ENCODE assay signal across 14 cellular contexts in the genomic region with DNA sequence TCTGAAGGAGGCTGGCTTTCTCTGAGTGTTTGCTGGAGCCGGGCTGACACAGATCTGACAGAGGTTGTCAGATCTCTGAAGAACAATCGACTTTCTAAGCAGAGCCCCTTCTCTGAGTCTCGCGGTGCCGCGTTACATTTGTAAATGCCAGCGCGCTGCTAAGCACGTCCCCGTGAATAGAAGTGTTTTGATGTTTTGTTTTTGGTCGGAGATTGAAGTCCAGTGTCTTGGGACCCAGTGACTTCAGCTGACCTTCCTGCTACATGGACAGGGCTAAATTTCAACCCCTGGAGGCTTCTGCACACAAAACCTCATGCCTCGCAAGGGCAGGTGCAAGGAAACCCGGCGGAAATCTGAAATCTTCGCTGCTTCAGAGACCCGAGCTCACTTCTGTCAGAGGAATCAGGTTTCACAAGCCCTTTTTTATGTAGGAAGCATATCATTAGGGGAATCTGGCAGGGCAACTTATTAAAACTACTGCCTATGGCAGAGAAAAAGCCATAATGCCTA. TPM values are rescaled to one million over a fixed set of nuclear protein-coding genes. Genes with fewer than 3 reads are reported as not detected.
DNase-seq lines count a peak whose midpoint lies in the region; ATAC-seq, FAIRE-seq and TF ChIP-seq lines count a peak whose summit lies in the region.
"Had no signal": no experiment of that assay in that cellular context is flagged by ENCODE, and none has a peak within 500 bp of the region (broad histone marks: within the 10 kb centered on the region; RNA-seq: fewer than 3 reads in every experiment).

No MANE protein-coding gene starts in this region.

- H3K27ac Mint-ChIP-seq in naive thymus-derived CD8-positive, alpha-beta T cell = no peak overlapping the region

- H3K36me3 ChIP-seq in ACC112 (ENCODE audit: insufficient read depth, low read length) = no peaks in the 10 kb centered on the region
- no peaks in the 10 kb centered on the region for H3K36me3 ChIP-seq in HAP-1 (replicated peaks)
- no peaks in the 10 kb centered on the region for H3K36me3 ChIP-seq in small intestine (ENCODE audit: control insufficient read depth in 2 of 2, insufficient read depth in 2 of 2, low read length in 2 of 2)
- H3K36me3 ChIP-seq: esophagus squamous epithelium had no signal

- H3K4me3 Mint-ChIP-seq in naive thymus-derived CD8-positive, alpha-beta T cell = peak overlapping the region in 9 of 10 donors; percentile 4 to 74 (median 52)

- H3K4me3 ChIP-seq in ACC112 (ENCODE audit: low read depth, low read length) (peak overlapping the region; percentile 54), HAP-1 (peak overlapping the region; percentile 12), small intestine (ENCODE audit: low read depth in 1 of 2, low read length in 2 of 2) (no peak overlapping the region)

- no peak for TF ChIP-seq CTCF in D721Med (IDR thresholded peaks at IDR 0.05; ENCODE audit: insufficient read depth, missing control alignments)

- H3K27ac ChIP-seq in ACC112 (ENCODE audit: low read depth, low read length) (no peak overlapping the region), small intestine (ENCODE audit: low read depth in 1 of 2, low read length in 1 of 2) (no peak overlapping the region)
- H3K27ac ChIP-seq: esophagus squamous epithelium had no signal

- POLR2A ChIA-PET in naive thymus-derived CD8-positive, alpha-beta T cell (lab: Charles Lee) = no interaction called here

- peaks cover 0 to 7% (median 3%) of the 10 kb centered on the region in 4 donors for H3K4me1 Mint-ChIP-seq in naive thymus-derived CD8-positive, alpha-beta T cell

- DNase-seq in HAP-1 (ENCODE audit: low spot score in 2 of 2) = peak; percentile 40 to 55
- DNase-seq in NCI-H748 treated with DMSO at 0.1 percent for 48 hours (lab: John Stamatoyannopoulos, UW) = peak; percentile 26
- DNase-seq in naive thymus-derived CD8-positive, alpha-beta T cell = peak in 1 of 10 donors; percentile 9
- no peak for DNase-seq in D721Med (ENCODE audit: insufficient read length, low spot score)
- DNase-seq in T-helper 2 cell = no peak
- DNase-seq in small intestine = no peak
- no peak for DNase-seq in GF-D8 (lab: John Stamatoyannopoulos, UW)
- DNase-seq: activated T-cell treated with anti-CD3 and anti-CD28 coated beads, Interleukin-2, amount 50 U/mL, for 48 hours; esophagus squamous epithelium; islet precursor cell had no signal

- 10 to 12% (median 10%) methylated on average over 16 of the region's 16 CpGs for whole genome bisulfite sequencing in small intestine, 3 donors

- H3K9me3 ChIP-seq in HAP-1 (no peaks in the 10 kb centered on the region), small intestine (ENCODE audit: control insufficient read depth, low read depth) (no peaks in the 10 kb centered on the region)
- H3K9me3 ChIP-seq: esophagus squamous epithelium had no signal

- peaks cover 0 to 5% (median 0%) of the 10 kb centered on the region in 9 donors for H3K9me3 Mint-ChIP-seq in naive thymus-derived CD8-positive, alpha-beta T cell

- H3K36me3 Mint-ChIP-seq in naive thymus-derived CD8-positive, alpha-beta T cell = no peaks in the 10 kb centered on the region

- H3K4me1 ChIP-seq in ACC112 (ENCODE audit: control insufficient read depth, insufficient read depth, low read length, unreplicated experiment) (peaks cover 3% of the 10 kb centered on the region), HAP-1 (peaks cover 3% of the 10 kb centered on the region; the same call in 1 of the 2 replicates), small intestine (ENCODE audit: control insufficient read depth in 2 of 2, insufficient read depth in 1 of 2, low read depth in 1 of 2, low read length in 1 of 2) (no peaks in the 10 kb centered on the region)

- H3K79me2 ChIP-seq in ACC112 (ENCODE audit: control insufficient read depth, insufficient read depth, low read length, unreplicated experiment) = no peaks in the 10 kb centered on the region

- H3K27me3 ChIP-seq in ACC112 (ENCODE audit: insufficient read depth, low read length) = peaks cover 30% of the 10 kb centered on the region
- peaks cover 3% of the 10 kb centered on the region; the same call in 1 of the 2 replicates for H3K27me3 ChIP-seq in HAP-1 (ENCODE audit: low read depth)
- H3K27me3 ChIP-seq in small intestine (ENCODE audit: control insufficient read depth in 2 of 2, insufficient read depth in 2 of 2, low read length in 2 of 2) = peaks cover 0 to 16% of the 10 kb centered on the region in 2 donors

- ATAC-seq in naive thymus-derived CD8-positive, alpha-beta T cell = peak in 1 of 2 donors; percentile 53

- H2AFZ ChIP-seq in ACC112 (ENCODE audit: low read length, unreplicated experiment) = no peak overlapping the region

- in situ Hi-C loops in HAP-1 (cut with MboI; ENCODE audit: low sequenced_read_pairs) = no loop called here

- H3K27me3 Mint-ChIP-seq in naive thymus-derived CD8-positive, alpha-beta T cell = peaks cover 17 to 52% (median 38%) of the 10 kb centered on the region in 5 donors

- FAIRE-seq in D721Med (lab: Jason Lieb, UNC) = no peak
- FAIRE-seq in small intestine (lab: Jason Lieb, UNC) = no peak

RNA-seq across cellular contexts. Expression of a gene that starts 27.2 kb away (rescaled TPM):
- not detected for total RNA-seq in naive thymus-derived CD8-positive, alpha-beta T cell
- not detected for polyA plus RNA-seq in naive thymus-derived CD8-positive, alpha-beta T cell
- polyA plus RNA-seq in small intestine = not detected
- total RNA-seq: cardiac septum, esophagus squamous epithelium, RPMI7951 had no signal
- polyA plus RNA-seq: BJ had no signal

RNA-seq across cellular contexts. Expression of a gene that starts 56.4 kb away (rescaled TPM):
- not detected for total RNA-seq in naive thymus-derived CD8-positive, alpha-beta T cell
- polyA plus RNA-seq in naive thymus-derived CD8-positive, alpha-beta T cell = not detected
- polyA plus RNA-seq in small intestine = under 1 TPM in 2 of 3 donors, not detected in 1; 0.07 to 0.27 TPM
- total RNA-seq: cardiac septum, RPMI7951 had no signal
- polyA plus RNA-seq: BJ had no signal

Comparison
In these comparisons a context has a peak if more than half of its experiments do, and no peak if none do; other contexts are left out.
1. H3K4me3 ChIP-seq: peak in ACC112 (single experiment) and HAP-1 (single experiment); none in small intestine (0 of 2).
2. DNase-seq: peak in HAP-1 (2 of 2) and NCI-H748 treated with DMSO at 0.1 percent for 48 hours (single experiment); none in D721Med (single experiment), T-helper 2 cell (0 of 5), small intestine (single experiment) and GF-D8 (single experiment).